In the genomic region with DNA sequence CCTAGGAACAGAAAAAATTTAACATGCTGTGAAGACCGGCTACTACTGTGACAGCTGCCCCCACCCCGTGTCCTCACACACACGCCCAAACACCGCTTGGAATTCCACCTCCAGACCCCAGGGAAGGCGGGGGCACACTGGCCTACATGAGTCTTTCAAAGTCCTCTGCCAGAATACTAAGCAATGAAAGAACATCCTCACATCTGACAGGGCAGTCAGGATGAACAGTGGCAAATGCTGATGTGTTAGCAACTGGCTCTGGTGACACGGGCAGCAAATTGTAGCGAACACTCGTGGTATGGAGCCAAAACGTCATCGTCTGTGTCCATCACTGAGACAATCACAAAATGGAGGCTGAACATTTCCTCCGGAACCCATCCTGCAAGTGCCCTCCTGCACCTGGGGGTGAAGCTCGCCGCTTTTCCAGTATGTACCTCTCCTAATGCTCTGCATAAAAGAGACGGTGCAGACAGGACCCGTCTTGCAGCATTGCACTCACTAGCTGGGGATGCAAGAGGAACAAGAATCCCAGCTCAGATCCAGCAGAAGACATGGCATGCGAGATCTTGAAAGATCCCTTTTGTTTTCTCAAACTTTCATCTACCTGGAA, we compare ENCODE assay signal across 17 cellular contexts.
DNase-seq lines count a peak whose midpoint lies in the region; ATAC-seq and TF ChIP-seq lines count a peak whose summit lies in the region.
"Had no signal": no experiment of that assay in that cellular context is flagged by ENCODE, and none has a peak within 500 bp of the region (broad histone marks: within the 10 kb centered on the region; RNA-seq: fewer than 3 reads in every experiment).

No MANE protein-coding gene starts in this region.

- H3K27ac Mint-ChIP-seq in activated T-cell treated with anti-CD3 and anti-CD28 coated beads, Interleukin-2, amount 50 U/mL, for 24 hours, result peak overlapping the region; percentile 95
- H3K27ac Mint-ChIP-seq in T-cell (peak overlapping the region; percentile 15 to 96), brain (peak overlapping the region in 4 of 5 experiments; percentile 3 to 59 (median 50))
- H3K27ac Mint-ChIP-seq: nephron progenitor cell had no signal

- CTCF ChIA-PET in T-cell (lab: Charles Lee), result no interaction called here

- no peaks in the 10 kb centered on the region for H3K27me3 Mint-ChIP-seq in activated T-cell treated with anti-CD3 and anti-CD28 coated beads, Interleukin-2, amount 50 U/mL, for 24 hours
- H3K27me3 Mint-ChIP-seq in T-cell (no peaks in the 10 kb centered on the region), brain (no peaks in the 10 kb centered on the region)

- H3K27ac ChIP-seq in sigmoid colon, result no peak overlapping the region
- H3K27ac ChIP-seq: stomach had no signal

- no peaks in the 10 kb centered on the region for H3K36me3 ChIP-seq in sigmoid colon
- H3K36me3 ChIP-seq in mucosa of descending colon (ENCODE audit: low read depth), result no peaks in the 10 kb centered on the region
- H3K36me3 ChIP-seq: breast epithelium, stomach had no signal

- no peak overlapping the region for H3K4me3 ChIP-seq in sigmoid colon
- H3K4me3 ChIP-seq in mucosa of descending colon, result no peak overlapping the region
- H3K4me3 ChIP-seq: breast epithelium, stomach had no signal

- no peak overlapping the region for H3K4me3 Mint-ChIP-seq in activated T-cell treated with anti-CD3 and anti-CD28 coated beads, Interleukin-2, amount 50 U/mL, for 24 hours
- H3K4me3 Mint-ChIP-seq in T-cell (no peak overlapping the region), brain (no peak overlapping the region)
- H3K4me3 Mint-ChIP-seq: nephron progenitor cell had no signal

- H3K36me3 Mint-ChIP-seq in activated T-cell treated with anti-CD3 and anti-CD28 coated beads, Interleukin-2, amount 50 U/mL, for 24 hours (ENCODE audit: low read depth), result peaks cover 88% of the 10 kb centered on the region
- H3K36me3 Mint-ChIP-seq in T-cell (peaks cover 53% of the 10 kb centered on the region), brain (peaks cover 34% of the 10 kb centered on the region)

- DNase-seq in activated T-cell treated with anti-CD3 and anti-CD28 coated beads, Interleukin-2, amount 50 U/mL, for 24 hours, result no peak
- no peak for DNase-seq in activated T-cell treated with anti-CD3 and anti-CD28 coated beads for 4 hours
- DNase-seq in T-cell, result peak in 1 of 34 experiments; percentile 2
- peak; percentile 45 for DNase-seq in sigmoid colon
- DNase-seq in mucosa of descending colon, result no peak
- no peak for DNase-seq in left cardiac atrium
- DNase-seq: C1 segment of cervical spinal cord; foreskin melanocyte; Kasumi-1; NCI-H1048; NCI-H1930; nephron progenitor cell; NK-92 treated with Interleukin-12 subunit alpha and Interleukin-12 subunit beta, amount 100 ng/mL, for 24 hours had no signal

- H3K4me1 ChIP-seq in sigmoid colon (no peaks in the 10 kb centered on the region), mucosa of descending colon (ENCODE audit: low read depth) (peaks cover 6% of the 10 kb centered on the region)
- H3K4me1 ChIP-seq: breast epithelium had no signal

- TF ChIP-seq EP300 in sigmoid colon (IDR thresholded peaks at IDR 0.05), result no peak

- no peak for TF ChIP-seq POLR2A in sigmoid colon (IDR thresholded peaks at IDR 0.05)

- H3K9me3 Mint-ChIP-seq in activated T-cell treated with anti-CD3 and anti-CD28 coated beads, Interleukin-2, amount 50 U/mL, for 24 hours, result no peaks in the 10 kb centered on the region
- H3K9me3 Mint-ChIP-seq in T-cell, result no peaks in the 10 kb centered on the region
- peaks cover 0 to 4% (median 0%) of the 10 kb centered on the region in 5 experiments for H3K9me3 Mint-ChIP-seq in brain
- H3K9me3 Mint-ChIP-seq: nephron progenitor cell had no signal

- 92 to 94% methylated on average over 16 of the region's 16 CpGs for WGBS in sigmoid colon, 2 donors

- H3K4me1 Mint-ChIP-seq in activated T-cell treated with anti-CD3 and anti-CD28 coated beads, Interleukin-2, amount 50 U/mL, for 24 hours (ENCODE audit: low read depth), result peaks cover 51% of the 10 kb centered on the region
- H3K4me1 Mint-ChIP-seq in T-cell, result peaks cover 47 to 60% (median 53%) of the 10 kb centered on the region in 3 donors
- H3K4me1 Mint-ChIP-seq in brain, result peaks cover 35% of the 10 kb centered on the region

- POLR2A ChIA-PET in T-cell (lab: Charles Lee), result no interaction called here

- H3K9me3 ChIP-seq in sigmoid colon, result no peaks in the 10 kb centered on the region
- no peaks in the 10 kb centered on the region for H3K9me3 ChIP-seq in mucosa of descending colon
- H3K9me3 ChIP-seq: breast epithelium, stomach had no signal

- TF ChIP-seq CTCF in brain (conservative IDR thresholded peaks at IDR 0.05) (no peak), sigmoid colon (IDR thresholded peaks at IDR 0.05) (no peak), mucosa of descending colon (IDR thresholded peaks at IDR 0.05) (no peak)

- intact Hi-C loops in sigmoid colon (cut with DNase I) (no loop called here), mucosa of descending colon (cut with DNase I, micrococcal nuclease) (no loop called here), left cardiac atrium (cut with DNase I) (no loop called here)

- ATAC-seq in T-cell (replicated peaks in 1 of 4), result no peak
- no peak for ATAC-seq in HG03159 (IDR thresholded peaks at IDR 0.05; ENCODE audit: unreplicated experiment)
- ATAC-seq in mucosa of descending colon, result no peak
- no peak for ATAC-seq in left cardiac atrium

- no peaks in the 10 kb centered on the region for H3K27me3 ChIP-seq in sigmoid colon
- H3K27me3 ChIP-seq: breast epithelium, stomach had no signal
